ENCODE assay signal across 20 cellular contexts in the genomic region with DNA sequence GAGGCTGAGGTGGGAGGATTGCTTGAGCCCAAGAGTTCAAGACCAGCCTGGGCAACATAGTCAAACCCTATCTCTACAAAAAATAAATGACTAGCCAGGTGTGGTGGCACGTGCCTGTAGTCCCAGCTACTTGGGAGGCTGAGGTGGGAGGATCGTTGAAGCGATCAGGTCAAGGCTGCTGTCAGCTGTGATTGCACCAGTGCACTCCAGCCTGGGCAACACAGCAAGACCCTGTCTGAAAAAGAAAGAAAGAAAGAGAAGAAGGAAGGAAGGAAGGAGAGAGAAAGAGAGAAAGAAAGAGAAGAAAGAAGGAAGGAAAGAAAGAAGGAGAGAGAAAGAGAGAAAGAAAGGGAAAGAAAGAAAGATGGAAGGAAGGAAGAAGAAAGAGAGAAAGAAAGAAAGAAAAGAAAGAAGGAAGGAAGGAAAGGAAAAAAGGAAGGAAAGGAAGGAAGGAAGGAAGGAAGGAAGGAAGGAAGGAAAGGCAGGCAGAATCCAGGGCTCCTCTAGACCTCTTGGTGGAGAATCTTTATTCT.
A peak's percentile ranks its signal among the peaks of the same experiment; 100 is the strongest.
DNase-seq lines count a peak whose midpoint lies in the region; ATAC-seq and TF ChIP-seq lines count a peak whose summit lies in the region.
"Had no signal": no experiment of that assay in that cellular context is flagged by ENCODE, and none has a peak within 500 bp of the region (broad histone marks: within the 10 kb centered on the region; RNA-seq: fewer than 3 reads in every experiment).

No MANE protein-coding gene starts in this region.

- H3K9me3 ChIP-seq in BLaER1 (no peaks in the 10 kb centered on the region), HEK293 (ENCODE audit: control insufficient read depth, insufficient read depth, low read depth, low read length) (no peaks in the 10 kb centered on the region), neural progenitor cell (ENCODE audit: low read depth) (no peaks in the 10 kb centered on the region)
- H3K9me3 ChIP-seq: A549, Caco-2, HAP-1 had no signal

- no peak for DNase-seq in activated CD4-positive, alpha-beta memory T cell treated with anti-CD3 and anti-CD28 coated beads for 36 hours
- no peak for DNase-seq in activated CD4-positive, alpha-beta memory T cell treated with anti-CD3 and anti-CD28 coated beads, Interleukin-2, amount 10 ng/mL, durations not matched to agents 7 days and 5 days
- DNase-seq in neural progenitor cell (ENCODE audit: low spot score) (no peak), NCI-H2227 treated with DMSO at 0.1 percent for 48 hours (lab: John Stamatoyannopoulos, UW) (no peak)
- DNase-seq: 8988T; ACHN; AML-193; BE2C; Caco-2; CD4-positive, CD25-positive, alpha-beta regulatory T cell; CD8-positive, alpha-beta T cell; DMS153; DND-41; GOT3 had no signal

- no peaks in the 10 kb centered on the region for H3K36me3 Mint-ChIP-seq in activated CD4-positive, alpha-beta memory T cell treated with anti-CD3 and anti-CD28 coated beads for 36 hours
- H3K36me3 Mint-ChIP-seq in activated CD4-positive, alpha-beta memory T cell treated with anti-CD3 and anti-CD28 coated beads, Interleukin-2, amount 10 ng/mL, durations not matched to agents 7 days and 5 days (ENCODE audit: low read depth), result no peaks in the 10 kb centered on the region
- no peaks in the 10 kb centered on the region for H3K36me3 Mint-ChIP-seq in neural progenitor cell
- H3K36me3 Mint-ChIP-seq: CD4-positive, CD25-positive, alpha-beta regulatory T cell; CD8-positive, alpha-beta T cell had no signal

- no peak overlapping the region for H2AFZ ChIP-seq in neural progenitor cell (replicated peaks)

- CTCF ChIA-PET in activated CD4-positive, alpha-beta memory T cell treated with anti-CD3 and anti-CD28 coated beads for 36 hours (lab: Charles Lee), result interaction anchor here (0.7 to 4.8 kb wide), 3 partner anchors 10 to 137 kb away, joined by 3 to 21 read pairs (median 4); no protein-coding TSS in a partner anchor
- CTCF ChIA-PET in activated CD4-positive, alpha-beta memory T cell treated with anti-CD3 and anti-CD28 coated beads, Interleukin-2, amount 10 ng/mL, durations not matched to agents 7 days and 5 days (lab: Charles Lee), result interaction anchor here (0.8 to 2.0 kb wide), 2 partner anchors 101 kb away, joined by 3 to 4 read pairs; no protein-coding TSS in a partner anchor
- CTCF ChIA-PET in HEK293 (lab: Yijun Ruan, JAX), result interaction anchor here (0.9 to 1.7 kb wide), 3 partner anchors 11 to 196 kb away, joined by 3 to 4 read pairs (median 4); no protein-coding TSS in a partner anchor

- H3K4me2 ChIP-seq in BLaER1 (peak overlapping the region; percentile 75), neural progenitor cell (no peak overlapping the region)
- H3K4me2 ChIP-seq: A549 had no signal

- H3K4me3 ChIP-seq in BLaER1, result no peak overlapping the region
- no peak overlapping the region for H3K4me3 ChIP-seq in HEK293 (ENCODE audit: low read depth, low read length)
- no peak overlapping the region for H3K4me3 ChIP-seq in neural progenitor cell
- H3K4me3 ChIP-seq: A549, HAP-1 had no signal

- H4K20me1 ChIP-seq in BLaER1, result no peaks in the 10 kb centered on the region
- H4K20me1 ChIP-seq in neural progenitor cell (ENCODE audit: low read depth), result peaks cover 7% of the 10 kb centered on the region

- H3K4me3 Mint-ChIP-seq in activated CD4-positive, alpha-beta memory T cell treated with anti-CD3 and anti-CD28 coated beads for 36 hours, result no peak overlapping the region
- no peak overlapping the region for H3K4me3 Mint-ChIP-seq in activated CD4-positive, alpha-beta memory T cell treated with anti-CD3 and anti-CD28 coated beads, Interleukin-2, amount 10 ng/mL, durations not matched to agents 7 days and 5 days
- peak overlapping the region; percentile 21 for H3K4me3 Mint-ChIP-seq in neural progenitor cell
- H3K4me3 Mint-ChIP-seq: CD4-positive, CD25-positive, alpha-beta regulatory T cell; CD8-positive, alpha-beta T cell had no signal

- no peak for TF ChIP-seq CTCF in HEK293 (tag by site-specific recombination; IDR thresholded peaks at IDR 0.05)
- TF ChIP-seq CTCF in neural progenitor cell (IDR thresholded peaks at IDR 0.05), result no peak

- H3K9ac ChIP-seq in BLaER1 (no peak overlapping the region), neural progenitor cell (no peak overlapping the region)

- H3K36me3 ChIP-seq in BLaER1, result no peaks in the 10 kb centered on the region
- H3K36me3 ChIP-seq in HEK293 (ENCODE audit: control insufficient read depth in 2 of 2, insufficient read depth in 1 of 2, low read length in 2 of 2), result no peaks in the 10 kb centered on the region
- no peaks in the 10 kb centered on the region for H3K36me3 ChIP-seq in neural progenitor cell
- H3K36me3 ChIP-seq: BE2C, HAP-1 had no signal

- no peaks in the 10 kb centered on the region for H3K79me2 ChIP-seq in neural progenitor cell (ENCODE audit: low read depth)

- no peaks in the 10 kb centered on the region for H3K27me3 Mint-ChIP-seq in activated CD4-positive, alpha-beta memory T cell treated with anti-CD3 and anti-CD28 coated beads for 36 hours
- peaks cover 10% of the 10 kb centered on the region for H3K27me3 Mint-ChIP-seq in activated CD4-positive, alpha-beta memory T cell treated with anti-CD3 and anti-CD28 coated beads, Interleukin-2, amount 10 ng/mL, durations not matched to agents 7 days and 5 days
- H3K27me3 Mint-ChIP-seq in neural progenitor cell (ENCODE audit: insufficient read depth, low read depth), result peaks cover 55% of the 10 kb centered on the region

- POLR2A ChIA-PET in activated CD4-positive, alpha-beta memory T cell treated with anti-CD3 and anti-CD28 coated beads for 36 hours (lab: Charles Lee), result no interaction called here
- POLR2A ChIA-PET in activated CD4-positive, alpha-beta memory T cell treated with anti-CD3 and anti-CD28 coated beads, Interleukin-2, amount 10 ng/mL, durations not matched to agents 7 days and 5 days (lab: Charles Lee), result interaction anchor here (2.2 kb wide), 1 partner anchor 12 kb away, joined by 5 read pairs; no protein-coding TSS in a partner anchor
- POLR2A ChIA-PET in HEK293 (lab: Yijun Ruan, JAX), result no interaction called here

- H3K27ac Mint-ChIP-seq in activated CD4-positive, alpha-beta memory T cell treated with anti-CD3 and anti-CD28 coated beads for 36 hours, result peak overlapping the region; percentile 13
- H3K27ac Mint-ChIP-seq in activated CD4-positive, alpha-beta memory T cell treated with anti-CD3 and anti-CD28 coated beads, Interleukin-2, amount 10 ng/mL, durations not matched to agents 7 days and 5 days, result no peak overlapping the region
- no peak overlapping the region for H3K27ac Mint-ChIP-seq in neural progenitor cell
- H3K27ac Mint-ChIP-seq: CD8-positive, alpha-beta T cell had no signal

- peaks cover 25% of the 10 kb centered on the region for H3F3A ChIP-seq in neural progenitor cell (ENCODE audit: low read depth)

- intact Hi-C loops in activated CD4-positive, alpha-beta memory T cell treated with anti-CD3 and anti-CD28 coated beads for 36 hours (cut with micrococcal nuclease), result no loop called here

- H3K27ac ChIP-seq in BLaER1 (no peak overlapping the region), HEK293 (ENCODE audit: extremely low read depth, low read depth, low read length) (no peak overlapping the region), neural progenitor cell (no peak overlapping the region)
- H3K27ac ChIP-seq: A549, C4-2B had no signal

- H3K27me3 ChIP-seq in BLaER1 (no peaks in the 10 kb centered on the region), neural progenitor cell (peaks cover 92% of the 10 kb centered on the region)

- H3K4me1 ChIP-seq in BLaER1 (peaks cover 95% of the 10 kb centered on the region), HEK293 (ENCODE audit: control insufficient read depth, insufficient read depth, low read length) (no peaks in the 10 kb centered on the region), neural progenitor cell (peaks cover 31% of the 10 kb centered on the region)
- H3K4me1 ChIP-seq: BE2C, HAP-1 had no signal

- no peak for ATAC-seq in HG02642 (IDR thresholded peaks at IDR 0.05; ENCODE audit: poor library complexity, unreplicated experiment)
- ATAC-seq: A549; CD8-positive, alpha-beta T cell had no signal

- H3K9me3 Mint-ChIP-seq in activated CD4-positive, alpha-beta memory T cell treated with anti-CD3 and anti-CD28 coated beads for 36 hours, result no peaks in the 10 kb centered on the region
- H3K9me3 Mint-ChIP-seq in activated CD4-positive, alpha-beta memory T cell treated with anti-CD3 and anti-CD28 coated beads, Interleukin-2, amount 10 ng/mL, durations not matched to agents 7 days and 5 days, result no peaks in the 10 kb centered on the region
- H3K9me3 Mint-ChIP-seq in neural progenitor cell, result peaks cover 2% of the 10 kb centered on the region
- H3K9me3 Mint-ChIP-seq: CD8-positive, alpha-beta T cell had no signal

- H3K4me1 Mint-ChIP-seq in activated CD4-positive, alpha-beta memory T cell treated with anti-CD3 and anti-CD28 coated beads for 36 hours (ENCODE audit: low read depth), result peaks cover 5% of the 10 kb centered on the region
- peaks cover 7% of the 10 kb centered on the region for H3K4me1 Mint-ChIP-seq in activated CD4-positive, alpha-beta memory T cell treated with anti-CD3 and anti-CD28 coated beads, Interleukin-2, amount 10 ng/mL, durations not matched to agents 7 days and 5 days
- H3K4me1 Mint-ChIP-seq in neural progenitor cell, result peaks cover 37% of the 10 kb centered on the region

TF ChIP-seq in HEK293, 187 proteins besides CTCF, POLR2A, EP300 and RAD21 (continues in another document):
- TF ChIP-seq ZNF366 (tag by site-specific recombination; conservative IDR thresholded peaks at IDR 0.05) (peak; percentile 98), ZNF121 (tag by site-specific recombination; IDR thresholded peaks at IDR 0.05) (peak; percentile 74; the same call in 1 of the 2 replicates), ZNF596 (tag by site-specific recombination; IDR thresholded peaks at IDR 0.05) (no peak), ZNF621 (tag by site-specific recombination; IDR thresholded peaks at IDR 0.05) (no peak), ZNF223 (tag by site-specific recombination; IDR thresholded peaks at IDR 0.05) (no peak), FEZF1 (tag by site-specific recombination; IDR thresholded peaks at IDR 0.05) (no peak), ZNF510 (tag by site-specific recombination; IDR thresholded peaks at IDR 0.05; ENCODE audit: insufficient replicate concordance) (no peak), ZNF354C (tag by site-specific recombination; IDR thresholded peaks at IDR 0.05; ENCODE audit: borderline replicate concordance, low read depth) (no peak), KLF8 (tag by site-specific recombination; IDR thresholded peaks at IDR 0.05) (no peak)
- TF ChIP-seq, protein P1, sequence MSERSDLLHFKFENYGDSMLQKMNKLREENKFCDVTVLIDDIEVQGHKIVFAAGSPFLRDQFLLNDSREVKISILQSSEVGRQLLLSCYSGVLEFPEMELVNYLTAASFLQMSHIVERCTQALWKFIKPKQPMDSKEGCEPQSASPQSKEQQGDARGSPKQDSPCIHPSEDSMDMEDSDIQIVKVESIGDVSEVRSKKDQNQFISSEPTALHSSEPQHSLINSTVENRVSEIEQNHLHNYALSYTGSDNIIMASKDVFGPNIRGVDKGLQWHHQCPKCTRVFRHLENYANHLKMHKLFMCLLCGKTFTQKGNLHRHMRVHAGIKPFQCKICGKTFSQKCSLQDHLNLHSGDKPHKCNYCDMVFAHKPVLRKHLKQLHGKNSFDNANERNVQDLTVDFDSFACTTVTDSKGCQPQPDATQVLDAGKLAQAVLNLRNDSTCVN (tag by site-specific recombination; optimal IDR thresholded peaks at IDR 0.05), result no peak
